8 cellular contexts compared by ENCODE assay signal in the genomic region with DNA sequence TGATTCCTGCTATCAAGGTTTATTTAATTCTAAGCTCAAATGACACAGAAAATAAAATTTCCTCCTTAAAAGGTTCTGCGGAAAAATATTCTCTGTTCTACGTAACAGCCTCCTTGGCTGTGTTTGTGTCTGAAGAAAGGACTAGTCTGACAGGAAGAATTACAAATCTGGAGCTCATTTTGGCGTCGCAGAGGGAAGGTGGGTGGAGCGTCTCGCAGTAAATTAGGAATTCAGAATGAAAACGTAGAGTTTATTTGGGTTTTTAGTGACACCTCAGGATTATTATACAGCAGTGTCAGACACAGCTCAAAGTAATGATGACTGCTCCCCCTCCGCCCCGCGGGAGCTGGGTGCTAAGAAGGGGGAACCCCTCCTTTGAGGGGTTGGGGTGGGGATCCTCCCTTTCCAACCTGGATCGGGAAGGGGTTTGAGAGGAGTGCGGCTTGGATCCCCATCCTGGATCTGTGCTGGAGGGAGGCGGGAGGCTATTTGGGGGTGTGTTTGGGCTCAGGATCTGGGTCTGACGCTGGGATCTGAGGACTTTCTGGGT. TPM values are rescaled to one million over a fixed set of nuclear protein-coding genes. Genes with fewer than 3 reads are reported as not detected.
DNase-seq lines count a peak whose midpoint lies in the region; ATAC-seq and TF ChIP-seq lines count a peak whose summit lies in the region.

No MANE protein-coding gene starts in this region.

- peaks cover 3% of the 10 kb centered on the region for H3F3A ChIP-seq in SK-N-SH (replicated peaks; ENCODE audit: insufficient read depth)

- CTCF ChIA-PET in SK-N-SH (lab: Yijun Ruan, JAX), result interaction anchor here (0.7 to 2.0 kb wide), 10 partner anchors 8 to 129 kb away, joined by 3 to 7 read pairs (median 4); no protein-coding TSS in a partner anchor

- no peaks in the 10 kb centered on the region for H3K27me3 Mint-ChIP-seq in activated naive CD8-positive, alpha-beta T cell treated with anti-CD3 and anti-CD28 coated beads, Interleukin-2, amount 10 ng/mL, durations not matched to agents 7 days and 5 days

- H3K27ac Mint-ChIP-seq in activated naive CD8-positive, alpha-beta T cell treated with anti-CD3 and anti-CD28 coated beads, Interleukin-2, amount 10 ng/mL, durations not matched to agents 7 days and 5 days, result peak overlapping the region; percentile 95

- peaks cover 8 to 10% of the 10 kb centered on the region in 2 experiments for H3K4me1 ChIP-seq in SK-N-SH (ENCODE audit: control insufficient read depth in 1 of 2, insufficient read depth in 2 of 2, low read depth in 1 of 2, low read length in 1 of 2)

- H3K9me3 ChIP-seq in SK-N-SH, result no peaks in the 10 kb centered on the region

- no peak for TF ChIP-seq CTCF in SK-N-SH (IDR thresholded peaks at IDR 0.05)

- DNase-seq in SK-N-SH (no peak), hepatic stellate cell (ENCODE audit: low spot score) (peak; percentile 38), skeletal muscle cell (ENCODE audit: low read depth) (no peak), ecto neural progenitor cell (ENCODE audit: low spot score) (no peak), A172 (ENCODE audit: low spot score) (no peak), DMS153 treated with DMSO at 0.1 percent for 48 hours (lab: John Stamatoyannopoulos, UW; ENCODE audit: unreplicated experiment) (no peak)
- DNase-seq in activated naive CD8-positive, alpha-beta T cell treated with anti-CD3 and anti-CD28 coated beads, Interleukin-2, amount 10 ng/mL, durations not matched to agents 7 days and 5 days, result no peak

- H3K27me3 ChIP-seq in SK-N-SH (ENCODE audit: insufficient read depth), result no peaks in the 10 kb centered on the region

- peak overlapping the region; percentile 85 for H3K4me2 ChIP-seq in SK-N-SH

- no peak for TF ChIP-seq EP300 in SK-N-SH (IDR thresholded peaks at IDR 0.05; ENCODE audit: borderline replicate concordance in 1 of 2, low read depth in 1 of 2, low read length in 1 of 2)

- H3K9me3 Mint-ChIP-seq in activated naive CD8-positive, alpha-beta T cell treated with anti-CD3 and anti-CD28 coated beads, Interleukin-2, amount 10 ng/mL, durations not matched to agents 7 days and 5 days, result peaks cover 8% of the 10 kb centered on the region

- peak overlapping the region; percentile 70 for H3K9ac ChIP-seq in SK-N-SH

- H4K20me1 ChIP-seq in SK-N-SH (ENCODE audit: insufficient read depth), result peaks cover 31% of the 10 kb centered on the region

- whole genome bisulfite sequencing in SK-N-SH (ENCODE audit: low lambda C conversion rate), result 71% methylated on average over 11 of the region's 14 CpGs

- peak overlapping the region; percentile 60 to 87 for H3K4me3 ChIP-seq in SK-N-SH (ENCODE audit: low read depth in 2 of 2, low read length in 1 of 2)
- peak overlapping the region; percentile 71 for H3K4me3 ChIP-seq in skeletal muscle cell (ENCODE audit: low read depth, low read length)

- peak overlapping the region in 1 of 2 experiments; percentile 70; a peak in 3 of 4 replicates for H3K27ac ChIP-seq in SK-N-SH (ENCODE audit: low read depth in 2 of 2, low read length in 1 of 2)

- no peaks in the 10 kb centered on the region for H3K36me3 ChIP-seq in SK-N-SH (replicated peaks in 1 of 2; ENCODE audit: control insufficient read depth in 1 of 2, insufficient read depth in 2 of 2, low read length in 1 of 2)

- no peak for ATAC-seq in SK-N-SH treated with all-trans-retinoic acid at 6 μM for 48 hours
- no peak for ATAC-seq in activated naive CD8-positive, alpha-beta T cell treated with anti-CD3 and anti-CD28 coated beads, Interleukin-2, amount 10 ng/mL, durations not matched to agents 7 days and 5 days (ENCODE audit: low read depth)

- H3K4me3 Mint-ChIP-seq in activated naive CD8-positive, alpha-beta T cell treated with anti-CD3 and anti-CD28 coated beads, Interleukin-2, amount 10 ng/mL, durations not matched to agents 7 days and 5 days, result peak overlapping the region; percentile 89

- POLR2A ChIA-PET in SK-N-SH (lab: Yijun Ruan, JAX), result interaction anchor here (1.3 kb wide), 1 partner anchor 12 kb away, joined by 6 read pairs; no protein-coding TSS in a partner anchor
- POLR2A ChIA-PET in activated naive CD8-positive, alpha-beta T cell treated with anti-CD3 and anti-CD28 coated beads, Interleukin-2, amount 10 ng/mL, durations not matched to agents 7 days and 5 days (lab: Charles Lee), result interaction anchor here (0.6 to 5.2 kb wide), 19 partner anchors 10 to 98 kb away, joined by 3 to 85 read pairs (median 5); no protein-coding TSS in a partner anchor

- peak overlapping the region; percentile 91 for H2AFZ ChIP-seq in SK-N-SH (ENCODE audit: low read depth)

- peaks cover 37% of the 10 kb centered on the region for H3K36me3 Mint-ChIP-seq in activated naive CD8-positive, alpha-beta T cell treated with anti-CD3 and anti-CD28 coated beads, Interleukin-2, amount 10 ng/mL, durations not matched to agents 7 days and 5 days

- H3K4me1 Mint-ChIP-seq in activated naive CD8-positive, alpha-beta T cell treated with anti-CD3 and anti-CD28 coated beads, Interleukin-2, amount 10 ng/mL, durations not matched to agents 7 days and 5 days, result peaks cover 50% of the 10 kb centered on the region

- no peak for TF ChIP-seq RAD21 in SK-N-SH (IDR thresholded peaks at IDR 0.05; ENCODE audit: low read length)

- peaks cover 36% of the 10 kb centered on the region for H3K79me2 ChIP-seq in SK-N-SH (ENCODE audit: insufficient read depth)

- H3K9me2 ChIP-seq in SK-N-SH, result no peaks in the 10 kb centered on the region

TF ChIP-seq in SK-N-SH, 30 proteins besides CTCF, POLR2A, EP300 and RAD21 (continues in another document):
- TF ChIP-seq POLR2AphosphoS5 (IDR thresholded peaks at IDR 0.05; ENCODE audit: low read depth, low read length) (no peak), NFIC (IDR thresholded peaks at IDR 0.05; ENCODE audit: borderline replicate concordance) (no peak), GABPA (IDR thresholded peaks at IDR 0.05; ENCODE audit: low read depth) (no peak), MEF2A (IDR thresholded peaks at IDR 0.05; ENCODE audit: borderline replicate concordance, low read depth) (no peak), RFX5 (IDR thresholded peaks at IDR 0.05; ENCODE audit: low read length) (no peak), ELF1 (IDR thresholded peaks at IDR 0.05) (no peak), RXRA (IDR thresholded peaks at IDR 0.05; ENCODE audit: borderline replicate concordance, low read depth) (no peak)
- TF ChIP-seq, protein P1, sequence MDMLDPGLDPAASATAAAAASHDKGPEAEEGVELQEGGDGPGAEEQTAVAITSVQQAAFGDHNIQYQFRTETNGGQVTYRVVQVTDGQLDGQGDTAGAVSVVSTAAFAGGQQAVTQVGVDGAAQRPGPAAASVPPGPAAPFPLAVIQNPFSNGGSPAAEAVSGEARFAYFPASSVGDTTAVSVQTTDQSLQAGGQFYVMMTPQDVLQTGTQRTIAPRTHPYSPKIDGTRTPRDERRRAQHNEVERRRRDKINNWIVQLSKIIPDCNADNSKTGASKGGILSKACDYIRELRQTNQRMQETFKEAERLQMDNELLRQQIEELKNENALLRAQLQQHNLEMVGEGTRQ (IDR thresholded peaks at IDR 0.05; ENCODE audit: borderline replicate concordance, low read depth, low read length), result no peak

TF ChIP-seq in SK-N-SH treated with all-trans-retinoic acid at 6 μM for 48 hours, 23 proteins besides CTCF, POLR2A, EP300 and RAD21 (continues in another document):
- TF ChIP-seq GLIS3 (CRISPR knock-in tag; IDR thresholded peaks at IDR 0.05) (no peak), OSR1 (CRISPR knock-in tag; IDR thresholded peaks at IDR 0.05) (no peak), SNAI2 (CRISPR knock-in tag; IDR thresholded peaks at IDR 0.05) (no peak), ZFP3 (CRISPR knock-in tag; IDR thresholded peaks at IDR 0.05) (no peak), ZNF8 (CRISPR knock-in tag; IDR thresholded peaks at IDR 0.05) (no peak), ZNF70 (CRISPR knock-in tag; IDR thresholded peaks at IDR 0.05) (no peak)
- TF ChIP-seq, protein P2, sequence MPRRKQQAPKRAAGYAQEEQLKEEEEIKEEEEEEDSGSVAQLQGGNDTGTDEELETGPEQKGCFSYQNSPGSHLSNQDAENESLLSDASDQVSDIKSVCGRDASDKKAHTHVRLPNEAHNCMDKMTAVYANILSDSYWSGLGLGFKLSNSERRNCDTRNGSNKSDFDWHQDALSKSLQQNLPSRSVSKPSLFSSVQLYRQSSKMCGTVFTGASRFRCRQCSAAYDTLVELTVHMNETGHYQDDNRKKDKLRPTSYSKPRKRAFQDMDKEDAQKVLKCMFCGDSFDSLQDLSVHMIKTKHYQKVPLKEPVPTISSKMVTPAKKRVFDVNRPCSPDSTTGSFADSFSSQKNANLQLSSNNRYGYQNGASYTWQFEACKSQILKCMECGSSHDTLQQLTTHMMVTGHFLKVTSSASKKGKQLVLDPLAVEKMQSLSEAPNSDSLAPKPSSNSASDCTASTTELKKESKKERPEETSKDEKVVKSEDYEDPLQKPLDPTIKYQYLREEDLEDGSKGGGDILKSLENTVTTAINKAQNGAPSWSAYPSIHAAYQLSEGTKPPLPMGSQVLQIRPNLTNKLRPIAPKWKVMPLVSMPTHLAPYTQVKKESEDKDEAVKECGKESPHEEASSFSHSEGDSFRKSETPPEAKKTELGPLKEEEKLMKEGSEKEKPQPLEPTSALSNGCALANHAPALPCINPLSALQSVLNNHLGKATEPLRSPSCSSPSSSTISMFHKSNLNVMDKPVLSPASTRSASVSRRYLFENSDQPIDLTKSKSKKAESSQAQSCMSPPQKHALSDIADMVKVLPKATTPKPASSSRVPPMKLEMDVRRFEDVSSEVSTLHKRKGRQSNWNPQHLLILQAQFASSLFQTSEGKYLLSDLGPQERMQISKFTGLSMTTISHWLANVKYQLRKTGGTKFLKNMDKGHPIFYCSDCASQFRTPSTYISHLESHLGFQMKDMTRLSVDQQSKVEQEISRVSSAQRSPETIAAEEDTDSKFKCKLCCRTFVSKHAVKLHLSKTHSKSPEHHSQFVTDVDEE (CRISPR knock-in tag; IDR thresholded peaks at IDR 0.05), result no peak

RNA-seq across cellular contexts. Expression of a gene that starts 0.9 kb away (rescaled TPM):
- 15.3 and 28.7 TPM in 2 replicates for polyA plus RNA-seq in SK-N-SH (2012; rRNA removed)
- polyA plus RNA-seq in SK-N-SH (2012; cell fraction: cytosol; rRNA removed), result 15.7 and 16.6 TPM in 2 replicates
- polyA plus RNA-seq in SK-N-SH (2012; cell fraction: nucleus; rRNA removed), result 5.2 and 11.8 TPM in 2 replicates
- 10 to 100 TPM; 82.7 to 83.5 TPM for total RNA-seq in activated naive CD8-positive, alpha-beta T cell treated with anti-CD3 and anti-CD28 coated beads, Interleukin-2, amount 10 ng/mL, durations not matched to agents 7 days and 5 days
- 30.3 and 31.1 TPM in 2 replicates for total RNA-seq in A172 (2014; rRNA removed; shearing (Covaris generic))
